In genomic region chrX:124981420-124981819, GRCh38 we compare ENCODE assay signal across 26 cellular contexts. TPM values are rescaled to one million over a fixed set of nuclear protein-coding genes. Genes with fewer than 3 reads are reported as not detected.
"Had no signal": no experiment of that assay in that cellular context is flagged by ENCODE, and none has a peak within 500 bp of the region (broad histone marks: within the 10 kb centered on the region; RNA-seq: fewer than 3 reads in every experiment).

No MANE protein-coding gene starts in this region.

- H3K4me1 ChIP-seq: adrenal gland had no signal

- H3K9ac ChIP-seq: KMS-11 had no signal

- H3K36me3 ChIP-seq: adrenal gland, WERI-Rb-1 had no signal

- H3K4me3 ChIP-seq: adrenal gland, SK-N-MC had no signal

- H3K4me2 ChIP-seq: KMS-11 had no signal

- H3K27ac ChIP-seq: adrenal gland, KMS-11, SK-N-MC, WERI-Rb-1 had no signal

- DNase-seq: activated CD4-positive, alpha-beta memory T cell treated with anti-CD3 and anti-CD28 coated beads, Interleukin-2, amount 10 ng/mL, durations not matched to agents 7 days and 5 days; activated CD4-positive, alpha-beta T cell treated with anti-CD3 and anti-CD28 coated beads for 36 hours; activated CD4-positive, alpha-beta T cell treated with anti-CD3 and anti-CD28 coated beads, Interleukin-2, amount 50 U/mL, for 1 hour; activated CD8-positive, alpha-beta memory T cell treated with anti-CD3 and anti-CD28 coated beads, Interleukin-2, amount 50 U/mL, for 4 hours; activated gamma-delta T cell treated with Interleukin-2 at 50 U/mL for 16 hours; activated naive CD4-positive, alpha-beta T cell treated with anti-CD3 and anti-CD28 coated beads, Interleukin-2, amount 50 U/mL, for 16 hours; activated naive CD8-positive, alpha-beta T cell treated with anti-CD3 and anti-CD28 coated beads, Interleukin-2, amount 10 ng/mL, durations not matched to agents 7 days and 5 days; activated T-cell treated with anti-CD3 and anti-CD28 coated beads, Interleukin-2, amount 50 U/mL, for 72 hours; adrenal gland; anterior cingulate cortex; NCI-H1105; NCI-H1436; NCI-H187 treated with DMSO at 0.1 percent for 48 hours; NCI-H2107; NCI-H524 treated with DMSO at 0.1 percent for 48 hours; NCI-H774; NK-92 treated with Interleukin-12 subunit alpha and Interleukin-12 subunit beta, amount 100 ng/mL, for 24 hours; OCI-M1; RPMI8226; T-helper 1 cell; WERI-Rb-1 had no signal

- ATAC-seq: activated CD4-positive, alpha-beta T cell treated with anti-CD3 and anti-CD28 coated beads for 36 hours; activated T-cell treated with anti-CD3 and anti-CD28 coated beads, Interleukin-2, amount 50 U/mL, for 72 hours; Panc1; Right ventricle myocardium inferior had no signal

- H3K9me3 ChIP-seq: adrenal gland had no signal

RNA-seq across cellular contexts. Expression of gene TENM1, which starts 17.8 kb away (rescaled TPM):
- total RNA-seq: activated T-helper 2 cell treated with anti-CD3 and anti-CD28 coated beads, Interferon-gamma antibody, Interleukin-2, Interleukin-4, amounts not matched to agents 10 μg/mL and 5 μg/mL and 100 μg/mL, durations not matched to agents 14 hours and 24 hours and 36 hours had no signal
